Comparison of ENCODE assay signal across 13 cellular contexts in the genomic region with DNA sequence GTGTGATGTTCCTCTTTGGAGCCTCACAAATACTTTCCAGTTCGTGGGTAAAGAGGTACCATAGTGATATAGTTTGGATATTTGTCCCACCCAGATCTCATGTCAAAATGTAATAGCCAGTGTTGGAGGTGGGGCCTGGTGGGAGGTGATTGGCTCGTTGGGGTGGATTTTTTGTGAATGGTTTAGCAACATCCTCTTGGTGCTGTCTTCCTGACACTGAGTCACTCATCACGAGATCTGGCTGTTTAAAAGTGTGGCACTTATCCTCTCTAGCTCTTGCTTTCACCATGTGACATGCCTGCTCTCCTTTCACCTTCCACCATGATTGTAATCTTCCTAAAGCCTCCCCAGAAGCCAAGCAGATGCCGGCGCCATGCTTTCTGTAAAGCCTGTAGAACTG. TPM values are rescaled to one million over a fixed set of nuclear protein-coding genes. Genes with fewer than 3 reads are reported as not detected.
DNase-seq lines count a peak whose midpoint lies in the region; ATAC-seq and TF ChIP-seq lines count a peak whose summit lies in the region.
"Had no signal": no experiment of that assay in that cellular context is flagged by ENCODE, and none has a peak within 500 bp of the region (broad histone marks: within the 10 kb centered on the region; RNA-seq: fewer than 3 reads in every experiment).

No MANE protein-coding gene starts in this region.

- intact Hi-C loops in MCF 10A (cut with micrococcal nuclease) = no loop called here
- intact Hi-C loops in breast epithelium (cut with DNase I; ENCODE audit: low total_unique reads) = no loop called here
- intact Hi-C loops in mammary epithelial cell (cut with micrococcal nuclease) = no loop called here

- peak overlapping the region; percentile 38 for H2AFZ ChIP-seq in mammary epithelial cell (ENCODE audit: low read depth, low read length)

- H3K4me3 ChIP-seq in breast epithelium = no peak overlapping the region
- no peak overlapping the region for H3K4me3 ChIP-seq in NB4 (ENCODE audit: low read depth, low read length)
- no peak overlapping the region for H3K4me3 ChIP-seq in mammary epithelial cell (replicated peaks in 1 of 3; ENCODE audit: insufficient read depth in 1 of 3, low read depth in 2 of 3, low read length in 3 of 3)
- H3K4me3 ChIP-seq: ascending aorta, tibial nerve had no signal

- H3K4me2 ChIP-seq in mammary epithelial cell (ENCODE audit: insufficient read depth, low read depth, low read length) = no peak overlapping the region

- H3K27me3 Mint-ChIP-seq in MCF 10A (ENCODE audit: insufficient read depth, unreplicated experiment) = peaks cover 11% of the 10 kb centered on the region

- H3K27ac ChIP-seq in breast epithelium (no peak overlapping the region), mammary epithelial cell (ENCODE audit: insufficient read depth, low read depth, low read length) (no peak overlapping the region)
- H3K27ac ChIP-seq: ascending aorta, tibial nerve had no signal

- 60% methylated on average over 5 of the region's 5 CpGs for WGBS in mammary epithelial cell (ENCODE audit: low coverage, missing lambda C conversion rate)

- H3K4me1 Mint-ChIP-seq in MCF 10A (ENCODE audit: insufficient read depth, unreplicated experiment) = peaks cover 16% of the 10 kb centered on the region

- dilution Hi-C loops in mammary epithelial cell (cut with HindIII; ENCODE audit: low sequenced_read_pairs) = no loop called here

- ATAC-seq in HG03025 (IDR thresholded peaks at IDR 0.05; ENCODE audit: low FRiP score, unreplicated experiment) = no peak
- ATAC-seq: HCT116 had no signal

- no peaks in the 10 kb centered on the region for H3K36me3 Mint-ChIP-seq in MCF 10A (ENCODE audit: insufficient read depth, unreplicated experiment)
- H3K36me3 Mint-ChIP-seq: immature natural killer cell had no signal

- no peak overlapping the region for H3K4me3 Mint-ChIP-seq in MCF 10A (ENCODE audit: unreplicated experiment)

- CTCF ChIA-PET in MCF 10A (lab: Yijun Ruan, JAX) (interaction anchor here (1.2 to 5.3 kb wide), 3 partner anchors 14 to 45 kb away, joined by 3 to 51 read pairs (median 12); no protein-coding TSS in a partner anchor), mammary epithelial cell (lab: Charles Lee; ENCODE audit: low non-redundant PET) (no interaction called here)

- DNase-seq in MCF 10A (ENCODE audit: unreplicated experiment) (peak; percentile 25), breast epithelium (ENCODE audit: low spot score in 2 of 2) (no peak), NB4 (ENCODE audit: low read depth) (peak; percentile 77), mammary epithelial cell (no peak), NCI-H187 treated with DMSO at 0.1 percent for 48 hours (lab: John Stamatoyannopoulos, UW) (no peak)
- DNase-seq in stimulated activated CD4-positive, alpha-beta T cell treated with anti-CD3 and anti-CD28 coated beads, Interleukin-4, amount 100 ng/mL, for 1 hour = peak; percentile 7
- DNase-seq in effector CD4-positive, alpha-beta T cell = no peak
- DNase-seq: immature natural killer cell, NCI-H2081 had no signal

- POLR2A ChIA-PET in MCF 10A (lab: Yijun Ruan, JAX) = no interaction called here

- no peak overlapping the region for H3K9ac ChIP-seq in mammary epithelial cell (ENCODE audit: insufficient read depth, low read length)

- H3K27me3 ChIP-seq in breast epithelium = no peaks in the 10 kb centered on the region
- H3K27me3 ChIP-seq in mammary epithelial cell (ENCODE audit: insufficient read depth, low read length) = no peaks in the 10 kb centered on the region
- H3K27me3 ChIP-seq: ascending aorta, tibial nerve had no signal

- H3K4me1 ChIP-seq in breast epithelium (peaks cover 0 to 11% of the 10 kb centered on the region in 2 donors), mammary epithelial cell (ENCODE audit: insufficient read depth, low read length) (peaks cover 12% of the 10 kb centered on the region)

- H3K9me3 Mint-ChIP-seq in MCF 10A (ENCODE audit: unreplicated experiment) = no peaks in the 10 kb centered on the region
- H3K9me3 Mint-ChIP-seq: immature natural killer cell had no signal

- TF ChIP-seq POLR2A in breast epithelium (IDR thresholded peaks at IDR 0.05) (no peak), NB4 (IDR thresholded peaks at IDR 0.05; ENCODE audit: extremely low read depth, insufficient read length) (no peak)

- H3K79me2 ChIP-seq in mammary epithelial cell (ENCODE audit: insufficient read depth, low read length) = peaks cover 19% of the 10 kb centered on the region

- no peak overlapping the region for H3K27ac Mint-ChIP-seq in MCF 10A (ENCODE audit: low read depth, unreplicated experiment)
- H3K27ac Mint-ChIP-seq: immature natural killer cell had no signal

- H3K36me3 ChIP-seq in breast epithelium (no peaks in the 10 kb centered on the region), mammary epithelial cell (ENCODE audit: insufficient read depth, low read length) (no peaks in the 10 kb centered on the region)
- H3K36me3 ChIP-seq: ascending aorta, tibial nerve had no signal

- in situ Hi-C loops in mammary epithelial cell (cut with MboI; ENCODE audit: low sequenced_read_pairs in 2 of 2) = no loop called here

- H3K9me3 ChIP-seq in breast epithelium (no peaks in the 10 kb centered on the region), mammary epithelial cell (replicated peaks; ENCODE audit: insufficient read depth, low read length) (no peaks in the 10 kb centered on the region)
- H3K9me3 ChIP-seq: ascending aorta, tibial nerve had no signal

- TF ChIP-seq CTCF in MCF 10A (IDR thresholded peaks at IDR 0.05; ENCODE audit: unreplicated experiment) (no peak), breast epithelium (IDR thresholded peaks at IDR 0.05) (no peak), NB4 (IDR thresholded peaks at IDR 0.05; ENCODE audit: low read depth, low read length) (no peak), mammary epithelial cell (conservative IDR thresholded peaks at IDR 0.05 in 1 of 2, IDR thresholded peaks at IDR 0.05 in 1 of 2; ENCODE audit: extremely low read depth in 1 of 2, insufficient read depth in 1 of 2, low read depth in 1 of 2, low read length in 2 of 2) (no peak)

- no TSS peak for BruUV-seq in MCF 10A (replicated peaks; lab: Mats Ljungman, UMichigan)
- BruUV-seq in mammary epithelial cell (replicated peaks; lab: Mats Ljungman, UMichigan) = no TSS peak

- no peaks in the 10 kb centered on the region for H4K20me1 ChIP-seq in mammary epithelial cell (ENCODE audit: insufficient read depth, low read length)

RNA-seq across cellular contexts. Expression of gene CCDC93, which starts 3.0 kb away (rescaled TPM):
- total RNA-seq in MCF 10A (2022) = 37.8 and 44.9 TPM in 2 replicates
- 10 to 100 TPM; 25.6 to 33.1 (median 32.9) TPM for total RNA-seq in breast epithelium
- 10 to 100 TPM; 23.5 to 24.3 TPM for total RNA-seq in mammary epithelial cell
- 8.7 TPM for polyA plus RNA-seq in mammary epithelial cell
- polyA minus RNA-seq in mammary epithelial cell = 8.7 TPM

Comparison
In these comparisons a context has a peak if more than half of its experiments do, and no peak if none do; other contexts are left out.
1. DNase-seq: peak in MCF 10A (single experiment), NB4 (single experiment) and stimulated activated CD4-positive, alpha-beta T cell treated with anti-CD3 and anti-CD28 coated beads, Interleukin-4, amount 100 ng/mL, for 1 hour (single experiment); none in breast epithelium (0 of 2), mammary epithelial cell (single experiment), effector CD4-positive, alpha-beta T cell (single experiment) and NCI-H187 treated with DMSO at 0.1 percent for 48 hours (single experiment).